Comparison of ENCODE assay signal across 1 cellular context in the genomic region with DNA sequence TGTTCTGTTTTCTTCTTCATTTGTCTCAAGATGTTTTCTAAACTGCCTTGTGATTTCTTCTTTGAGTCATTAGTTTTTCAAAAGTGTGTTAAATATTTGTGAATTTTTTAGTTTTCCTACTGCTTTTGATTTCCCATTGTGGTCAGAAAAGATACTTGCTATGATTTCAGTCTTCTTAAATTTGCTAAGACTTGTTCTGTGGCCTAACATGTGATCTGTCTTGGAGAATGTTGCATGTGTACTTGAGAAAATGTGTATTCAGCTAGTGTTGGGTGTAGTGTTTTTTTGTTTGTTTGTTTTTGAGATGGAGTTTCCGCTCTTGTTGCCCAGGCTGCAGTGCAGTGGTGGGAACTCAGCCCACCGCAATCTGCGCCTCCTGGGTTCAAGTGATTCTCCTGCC.
TF ChIP-seq lines count a peak whose summit lies in the region.

No MANE protein-coding gene starts in this region.

TF ChIP-seq in H1, 55 proteins besides CTCF, POLR2A, EP300 and RAD21:
- no peak for TF ChIP-seq BACH1 (IDR thresholded peaks at IDR 0.05; ENCODE audit: low read length)
- TF ChIP-seq ASH2L (IDR thresholded peaks at IDR 0.05; ENCODE audit: low read length): no peak
- TF ChIP-seq KDM4A (IDR thresholded peaks at IDR 0.05; ENCODE audit: low read depth, low read length, severe bottlenecking): no peak
- TF ChIP-seq SRF (IDR thresholded peaks at IDR 0.05; ENCODE audit: low read depth, low read length): no peak
- TF ChIP-seq RNF2 (IDR thresholded peaks at IDR 0.05; ENCODE audit: borderline replicate concordance, low read depth, low read length, missing control alignments, poor library complexity, severe bottlenecking): no peak
- TF ChIP-seq, protein P1, sequence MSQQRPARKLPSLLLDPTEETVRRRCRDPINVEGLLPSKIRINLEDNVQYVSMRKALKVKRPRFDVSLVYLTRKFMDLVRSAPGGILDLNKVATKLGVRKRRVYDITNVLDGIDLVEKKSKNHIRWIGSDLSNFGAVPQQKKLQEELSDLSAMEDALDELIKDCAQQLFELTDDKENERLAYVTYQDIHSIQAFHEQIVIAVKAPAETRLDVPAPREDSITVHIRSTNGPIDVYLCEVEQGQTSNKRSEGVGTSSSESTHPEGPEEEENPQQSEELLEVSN (IDR thresholded peaks at IDR 0.05): no peak
- no peak for TF ChIP-seq EZH2 (IDR thresholded peaks at IDR 0.05; ENCODE audit: low read depth, low read length, severe bottlenecking)
- no peak for TF ChIP-seq NANOG (IDR thresholded peaks at IDR 0.05; ENCODE audit: insufficient read depth, low read depth, low read length, poor library complexity, severe bottlenecking)
- TF ChIP-seq POU5F1 (IDR thresholded peaks at IDR 0.05; ENCODE audit: low read depth, low read length): no peak
- no peak for TF ChIP-seq CEBPB (IDR thresholded peaks at IDR 0.05; ENCODE audit: low read depth, low read length)
- no peak for TF ChIP-seq SIRT6 (IDR thresholded peaks at IDR 0.05; ENCODE audit: low read length)
- TF ChIP-seq CREB1 (IDR thresholded peaks at IDR 0.05): no peak
- no peak for TF ChIP-seq BRCA1 (IDR thresholded peaks at IDR 0.05; ENCODE audit: low read depth, low read length)
- no peak for TF ChIP-seq SIX5 (IDR thresholded peaks at IDR 0.05; ENCODE audit: low read depth, low read length)
- no peak for TF ChIP-seq SP4 (IDR thresholded peaks at IDR 0.05; ENCODE audit: low read length)
- no peak for TF ChIP-seq TBP (IDR thresholded peaks at IDR 0.05; ENCODE audit: low read depth, low read length)
- TF ChIP-seq MAFK (IDR thresholded peaks at IDR 0.05; ENCODE audit: low read depth, low read length): no peak
